ENCODE assay signal across 13 cellular contexts in genomic region chr10:88243202-88243744, GRCh38.
DNase-seq lines count a peak whose midpoint lies in the region; ATAC-seq and TF ChIP-seq lines count a peak whose summit lies in the region.
"Had no signal": no experiment of that assay in that cellular context is flagged by ENCODE, and none has a peak within 500 bp of the region (broad histone marks: within the 10 kb centered on the region; RNA-seq: fewer than 3 reads in every experiment).

No MANE protein-coding gene starts in this region.

- intact Hi-C loops in body of pancreas (cut with DNase I) (no loop called here), heart left ventricle (cut with DNase I) (loop anchor here in 9 of 10 donors (2.0 to 10.0 kb wide), 7 partner anchors 16 to 381 kb away; partner anchors contain the start of genes KLLN (in 4 of the 9) and PTEN (in 4 of the 9)), upper lobe of right lung (cut with DNase I) (no loop called here)

- WGBS in body of pancreas, 2 donors: 17 to 18% methylated on average over 5 of the region's 5 CpGs
- WGBS in heart left ventricle, 4 donors: 26 to 35% (median 30%) methylated on average over 5 of the region's 5 CpGs

- H2AFZ ChIP-seq in osteoblast (ENCODE audit: low read length): no peak overlapping the region

- TF ChIP-seq CTCF in body of pancreas (IDR thresholded peaks at IDR 0.05): no peak
- no peak for TF ChIP-seq CTCF in heart left ventricle (IDR thresholded peaks at IDR 0.05)
- no peak for TF ChIP-seq CTCF in osteoblast (IDR thresholded peaks at IDR 0.05; ENCODE audit: extremely low read depth, low read depth, low read length)
- TF ChIP-seq CTCF in upper lobe of right lung (IDR thresholded peaks at IDR 0.05): no peak

- peak in 1 of 3 donors; percentile 27 for TF ChIP-seq POLR2A in body of pancreas (IDR thresholded peaks at IDR 0.05)
- no peak for TF ChIP-seq POLR2A in heart left ventricle (IDR thresholded peaks at IDR 0.05)

- H3K9me3 ChIP-seq in body of pancreas (no peaks in the 10 kb centered on the region), heart left ventricle (no peaks in the 10 kb centered on the region), osteoblast (ENCODE audit: low read depth, low read length) (no peaks in the 10 kb centered on the region), upper lobe of right lung (no peaks in the 10 kb centered on the region)
- H3K9me3 ChIP-seq: SJCRH30 had no signal

- no peak overlapping the region for H3K4me3 ChIP-seq in body of pancreas
- H3K4me3 ChIP-seq in heart left ventricle: peak overlapping the region in 9 of 12 donors; percentile 9 to 39 (median 28)
- no peak overlapping the region for H3K4me3 ChIP-seq in osteoblast (ENCODE audit: insufficient read depth, low read length)
- peak overlapping the region; percentile 3 for H3K4me3 ChIP-seq in upper lobe of right lung
- H3K4me3 ChIP-seq: SJCRH30 had no signal

- H3K36me3 ChIP-seq in body of pancreas (replicated peaks in 1 of 2; ENCODE audit: insufficient read depth in 1 of 2, low read depth in 2 of 2) (no peaks in the 10 kb centered on the region), heart left ventricle (no peaks in the 10 kb centered on the region), osteoblast (ENCODE audit: insufficient read depth, low read length) (no peaks in the 10 kb centered on the region), upper lobe of right lung (no peaks in the 10 kb centered on the region)
- H3K36me3 ChIP-seq: SJCRH30 had no signal

- peak; percentile 41 for ATAC-seq in body of pancreas
- ATAC-seq in heart left ventricle: peak in 3 of 4 donors; percentile 5 to 35 (median 7)
- ATAC-seq in upper lobe of right lung: no peak
- no peak for ATAC-seq in HG03175 (IDR thresholded peaks at IDR 0.05; ENCODE audit: unreplicated experiment)
- no peak for ATAC-seq in GM21737 (IDR thresholded peaks at IDR 0.05; ENCODE audit: unreplicated experiment)

- H3K27ac ChIP-seq in body of pancreas (peak overlapping the region; percentile 80 to 91 (median 81)), heart left ventricle (peak overlapping the region; percentile 76 to 90 (median 84)), osteoblast (ENCODE audit: low read depth, low read length) (peak overlapping the region; percentile 66), upper lobe of right lung (peak overlapping the region; percentile 53)
- H3K27ac ChIP-seq: SJCRH30 had no signal

- H3K79me2 ChIP-seq in osteoblast (ENCODE audit: insufficient read depth, low read length): no peaks in the 10 kb centered on the region

- DNase-seq in body of pancreas (peak in 1 of 4 donors; percentile 13), heart left ventricle (no peak), osteoblast (ENCODE audit: insufficient read length, low spot score, missing footprints) (no peak), upper lobe of right lung (no peak), amygdala (lab: John Stamatoyannopoulos, UW) (no peak)
- no peak for DNase-seq in activated naive CD4-positive, alpha-beta T cell (lab: John Stamatoyannopoulos, UW)
- DNase-seq: activated effector memory CD4-positive, alpha-beta T cell treated with anti-CD3 and anti-CD28 coated beads, Interleukin-2, amount 50 U/mL, for 16 hours; CD4-positive, CD25-positive, alpha-beta regulatory T cell; KG1; SJCRH30; stimulated activated naive CD4-positive, alpha-beta T cell had no signal

- H3K27me3 ChIP-seq in body of pancreas: no peaks in the 10 kb centered on the region
- no peaks in the 10 kb centered on the region for H3K27me3 ChIP-seq in heart left ventricle
- H3K27me3 ChIP-seq in osteoblast (ENCODE audit: insufficient read depth, low read length): no peaks in the 10 kb centered on the region
- no peaks in the 10 kb centered on the region for H3K27me3 ChIP-seq in upper lobe of right lung
- H3K27me3 ChIP-seq: SJCRH30 had no signal

- H3K4me2 ChIP-seq in osteoblast (ENCODE audit: insufficient read depth, low read length): peak overlapping the region; percentile 79

- no peaks in the 10 kb centered on the region for H4K20me1 ChIP-seq in osteoblast (ENCODE audit: insufficient read depth, low read length)

- H3K4me1 ChIP-seq in body of pancreas (peaks cover 59% of the 10 kb centered on the region), heart left ventricle (peaks cover 6 to 61% (median 43%) of the 10 kb centered on the region in 12 donors), osteoblast (ENCODE audit: insufficient read depth, low read length) (peaks cover 39% of the 10 kb centered on the region), upper lobe of right lung (peaks cover 33% of the 10 kb centered on the region)
- H3K4me1 ChIP-seq: SJCRH30 had no signal

Comparison
In these comparisons a context has a peak if more than half of its experiments do, and no peak if none do; other contexts are left out.
1. ATAC-seq: peak in body of pancreas (single experiment) and heart left ventricle (3 of 4); none in upper lobe of right lung (single experiment), HG03175 (single experiment) and GM21737 (single experiment).
2. H3K4me3 ChIP-seq: peak in heart left ventricle (9 of 12) and upper lobe of right lung (single experiment); none in body of pancreas (0 of 2) and osteoblast (single experiment).
3. intact Hi-C loops: an anchor here in heart left ventricle (2.0 to 10.0 kb wide); none called in body of pancreas and upper lobe of right lung.
4. Peak in every context shown above with its lines, with median percentiles within 50 percentile points of each other: H3K27ac ChIP-seq.